In genomic region chr11:62599909-62600308, GRCh38 we compare ENCODE assay signal across 1 cellular context.
TF ChIP-seq lines count a peak whose summit lies in the region.

No MANE protein-coding gene starts in this region.

TF ChIP-seq in K562, 482 proteins besides CTCF, POLR2A, EP300 and RAD21:
- TF ChIP-seq POLR2G (IDR thresholded peaks at IDR 0.05; ENCODE audit: low read depth, low read length) (no peak), CBX3 (IDR thresholded peaks at IDR 0.05; ENCODE audit: borderline replicate concordance in 1 of 2, low read length in 2 of 2) (no peak), PTBP1 (IDR thresholded peaks at IDR 0.05; ENCODE audit: low read depth, low read length) (no peak), KDM1A (IDR thresholded peaks at IDR 0.05) (no peak), ELK1 (CRISPR knock-in tag; IDR thresholded peaks at IDR 0.05) (no peak), MTF1 (CRISPR knock-in tag; IDR thresholded peaks at IDR 0.05; ENCODE audit: borderline replicate concordance) (no peak), TCFL5 (CRISPR knock-in tag; conservative IDR thresholded peaks at IDR 0.05) (no peak), SOX6 (IDR thresholded peaks at IDR 0.05) (no peak), TBP (optimal IDR thresholded peaks at IDR 0.05; ENCODE audit: low read depth, low read length) (peak; percentile 18), ZFP30 (CRISPR knock-in tag; IDR thresholded peaks at IDR 0.05; ENCODE audit: borderline replicate concordance) (no peak), COPS2 (conservative IDR thresholded peaks at IDR 0.05) (no peak), PRDM10 (IDR thresholded peaks at IDR 0.05; ENCODE audit: partially characterized antibody) (peak; percentile 6), NR1H2 (CRISPR knock-in tag; IDR thresholded peaks at IDR 0.05) (no peak), MLLT1 (IDR thresholded peaks at IDR 0.05) (peak in 1 of 2 experiments; percentile 51; a peak in 1 of 4 replicates), KDM4B (IDR thresholded peaks at IDR 0.05; ENCODE audit: borderline replicate concordance in 2 of 2, low read depth in 1 of 2) (no peak), HDAC1 (IDR thresholded peaks at IDR 0.05) (no peak), TSC22D4 (tag; IDR thresholded peaks at IDR 0.05) (no peak), ZNF592 (IDR thresholded peaks at IDR 0.05) (no peak)
TF ChIP-seq in K562: peak in this region for 3.
